Comparison of ENCODE assay signal across 20 cellular contexts in the genomic region with DNA sequence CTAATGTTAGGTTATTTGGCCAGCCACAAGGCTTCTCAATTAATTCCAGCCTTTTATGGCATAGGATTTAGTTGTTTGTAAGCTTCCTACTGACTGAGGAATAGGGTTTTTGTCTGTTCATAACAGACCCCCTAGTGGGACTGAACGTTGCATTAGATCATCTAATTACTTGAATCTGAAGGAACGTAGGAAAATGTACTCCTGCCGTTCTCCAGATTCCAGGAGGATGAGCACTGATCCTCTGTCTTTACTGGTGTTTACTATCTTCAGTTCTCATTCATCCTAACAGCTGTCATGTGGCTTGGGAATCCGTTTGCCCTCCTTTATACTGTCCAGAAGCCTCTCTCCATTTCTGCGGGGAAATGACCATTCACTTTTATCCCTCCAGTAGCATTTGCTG. TPM values are rescaled to one million over a fixed set of nuclear protein-coding genes. Genes with fewer than 3 reads are reported as not detected.
DNase-seq lines count a peak whose midpoint lies in the region; ATAC-seq, FAIRE-seq and TF ChIP-seq lines count a peak whose summit lies in the region.
"Had no signal": no experiment of that assay in that cellular context is flagged by ENCODE, and none has a peak within 500 bp of the region (broad histone marks: within the 10 kb centered on the region; RNA-seq: fewer than 3 reads in every experiment).

No MANE protein-coding gene starts in this region.

- H3K27me3 ChIP-seq in IMR-90 (ENCODE audit: control insufficient read depth, insufficient read depth, low read length) (no peaks in the 10 kb centered on the region), upper lobe of right lung (no peaks in the 10 kb centered on the region)
- H3K27me3 ChIP-seq: Peyer's patch had no signal

- peak; percentile 72 for DNase-seq in AG10803 (ENCODE audit: low read depth)
- peak; percentile 22 for DNase-seq in IMR-90
- DNase-seq in choroid plexus epithelial cell (ENCODE audit: low read depth): peak; percentile 71
- DNase-seq in nephron progenitor cell: no peak
- DNase-seq in stimulated activated naive CD4-positive, alpha-beta T cell treated with Interleukin-2 at 50 U/mL for 16 hours (lab: John Stamatoyannopoulos, UW): no peak
- no peak for DNase-seq in frontal cortex (ENCODE audit: low spot score in 2 of 2)
- DNase-seq in omental fat pad (ENCODE audit: low spot score): no peak
- DNase-seq in upper lobe of right lung: no peak
- DNase-seq: AML-193, Calu3, DMS79, Karpas-422, NCI-H187 treated with DMSO at 0.1 percent for 48 hours, NCI-H2171, NCI-H510A, NCI-H82, Peyer's patch, Right ventricle myocardium superior had no signal

- intact Hi-C loops in IMR-90 (cut with micrococcal nuclease) (no loop called here), upper lobe of right lung (cut with DNase I) (no loop called here)

- no peak overlapping the region for H3K23ac ChIP-seq in IMR-90 (ENCODE audit: low read depth, low read length)

- H3K56ac ChIP-seq in IMR-90 (ENCODE audit: extremely low read depth, insufficient read depth, low read length): no peak overlapping the region

- H3K4me2 ChIP-seq in IMR-90 (ENCODE audit: low read depth, low read length): no peak overlapping the region

- ATAC-seq in IMR-90 (ENCODE audit: low read depth) (peak; percentile 88), omental fat pad (ENCODE audit: low FRiP score) (no peak), upper lobe of right lung (no peak)

- no peak overlapping the region for H3K18ac ChIP-seq in IMR-90 (ENCODE audit: low read depth, low read length)

- H4K5ac ChIP-seq in IMR-90 (ENCODE audit: low read depth, low read length): no peak overlapping the region

- H3K4me1 ChIP-seq in IMR-90 (ENCODE audit: control insufficient read depth, insufficient read depth, low read length): no peaks in the 10 kb centered on the region
- H3K4me1 ChIP-seq in upper lobe of right lung: no peaks in the 10 kb centered on the region
- H3K4me1 ChIP-seq: Peyer's patch had no signal

- POLR2A ChIA-PET in IMR-90 (lab: Charles Lee; ENCODE audit: unreplicated experiment): no interaction called here

- H3K9me1 ChIP-seq in IMR-90 (ENCODE audit: insufficient read depth, low read length): no peaks in the 10 kb centered on the region; the same call in 1 of the 2 replicates

- H3K79me1 ChIP-seq in IMR-90 (ENCODE audit: low read depth in 1 of 2, low read length in 2 of 2): peaks cover 24 to 47% of the 10 kb centered on the region in 2 experiments

- H3K9ac ChIP-seq in IMR-90 (ENCODE audit: low read depth, low read length): no peak overlapping the region

- peaks cover 4% of the 10 kb centered on the region for H3K9me3 Mint-ChIP-seq in nephron progenitor cell

- H3K4me1 Mint-ChIP-seq in nephron progenitor cell: peaks cover 4% of the 10 kb centered on the region

- H3K4me3 ChIP-seq in AG10803 (ENCODE audit: low read length) (no peak overlapping the region), IMR-90 (ENCODE audit: insufficient read depth, low read depth, low read length) (no peak overlapping the region), choroid plexus epithelial cell (ENCODE audit: low read depth, low read length) (no peak overlapping the region), upper lobe of right lung (no peak overlapping the region)
- H3K4me3 ChIP-seq: Peyer's patch had no signal

- H2BK120ac ChIP-seq in IMR-90 (ENCODE audit: low read depth, low read length): no peak overlapping the region

- no peak overlapping the region for H3K14ac ChIP-seq in IMR-90 (replicated peaks; ENCODE audit: low read depth, low read length)

- H4K8ac ChIP-seq in IMR-90 (ENCODE audit: low read depth in 2 of 2, low read length in 2 of 2): no peak overlapping the region

- TF ChIP-seq CTCF in AG10803 (conservative IDR thresholded peaks at IDR 0.05; ENCODE audit: low read length) (no peak), IMR-90 (conservative IDR thresholded peaks at IDR 0.05; ENCODE audit: low read depth, low read length) (no peak), choroid plexus epithelial cell (conservative IDR thresholded peaks at IDR 0.05; ENCODE audit: low read depth, low read length) (no peak), nephron progenitor cell (IDR thresholded peaks at IDR 0.05) (no peak), omental fat pad (IDR thresholded peaks at IDR 0.05) (no peak), upper lobe of right lung (IDR thresholded peaks at IDR 0.05) (no peak)

- H3K4ac ChIP-seq in IMR-90 (ENCODE audit: low read depth, low read length): no peak overlapping the region

- H3K27ac Mint-ChIP-seq in nephron progenitor cell: peak overlapping the region; percentile 64

- WGBS in IMR-90 (ENCODE audit: extremely low coverage in 2 of 2, insufficient read length in 1 of 2), 2 experiments: 80% methylated on average over 1 of the region's 5 CpGs; no CpG with 5 or more reads in 1 of the 2 experiments

- no TSS peak for BruUV-seq in IMR-90 (replicated peaks; lab: Mats Ljungman, UMichigan)

- TF ChIP-seq POLR2A in IMR-90 (IDR thresholded peaks at IDR 0.05; ENCODE audit: low read depth, low read length): no peak

- H2BK20ac ChIP-seq in IMR-90 (ENCODE audit: low read depth, low read length): no peak overlapping the region

- CTCF ChIA-PET in IMR-90 (lab: Yijun Ruan, JAX): no interaction called here

- dilution Hi-C loops in IMR-90 (cut with HindIII; ENCODE audit: low sequenced_read_pairs, unreplicated experiment): no loop called here

- FAIRE-seq in frontal cortex (lab: Jason Lieb, UNC): no peak
- FAIRE-seq: A204.1, H1 had no signal

- no peaks in the 10 kb centered on the region for H3K27me3 Mint-ChIP-seq in nephron progenitor cell (ENCODE audit: low read depth, poor library complexity)

- no peak overlapping the region for H4K91ac ChIP-seq in IMR-90 (ENCODE audit: insufficient read depth, low read depth, low read length)

- H3K36me3 ChIP-seq in IMR-90 (ENCODE audit: control insufficient read depth, insufficient read depth, low read length) (peaks cover 8% of the 10 kb centered on the region), upper lobe of right lung (peaks cover 23% of the 10 kb centered on the region)

- in situ Hi-C loops in IMR-90 (cut with MboI; ENCODE audit: low sequenced_read_pairs): no loop called here

- no peak overlapping the region for H2AFZ ChIP-seq in IMR-90 (replicated peaks; ENCODE audit: low read length, poor library complexity)

- no peak overlapping the region for H2AK9ac ChIP-seq in IMR-90 (replicated peaks; ENCODE audit: low read depth, low read length, poor library complexity)

- H3K27ac ChIP-seq in IMR-90 (ENCODE audit: insufficient read depth, low read length) (no peak overlapping the region), upper lobe of right lung (no peak overlapping the region)
- H3K27ac ChIP-seq: Peyer's patch had no signal

- no peak overlapping the region for H2AK5ac ChIP-seq in IMR-90 (ENCODE audit: low read depth, low read length)

- peaks cover 77% of the 10 kb centered on the region for H3K36me3 Mint-ChIP-seq in nephron progenitor cell (ENCODE audit: low read depth)

- H2BK5ac ChIP-seq in IMR-90 (ENCODE audit: low read depth, low read length, poor library complexity, severe bottlenecking): no peak overlapping the region

- H4K20me1 ChIP-seq in IMR-90 (ENCODE audit: insufficient read depth, low read length): 0 out of 2 replicates have a peak, but pooled peaks cover 11% of the 10 kb centered on the region

- no peak overlapping the region for H3K4me3 Mint-ChIP-seq in nephron progenitor cell

- no peaks in the 10 kb centered on the region for H3K9me3 ChIP-seq in IMR-90 (ENCODE audit: control insufficient read depth, insufficient read depth, low read length)
- no peaks in the 10 kb centered on the region for H3K9me3 ChIP-seq in upper lobe of right lung
- H3K9me3 ChIP-seq: Peyer's patch had no signal

- no peak overlapping the region for H2BK15ac ChIP-seq in IMR-90 (ENCODE audit: low read depth, low read length)

- no peak for TF ChIP-seq RAD21 in IMR-90 (IDR thresholded peaks at IDR 0.05; ENCODE audit: low read length)

TF ChIP-seq in IMR-90, 13 proteins besides CTCF, POLR2A, EP300 and RAD21 (continues in another document):
- TF ChIP-seq FOS (IDR thresholded peaks at IDR 0.05; ENCODE audit: low read depth, low read length) (no peak), MAZ (IDR thresholded peaks at IDR 0.05; ENCODE audit: borderline replicate concordance, low read depth, low read length) (no peak), RCOR1 (IDR thresholded peaks at IDR 0.05; ENCODE audit: insufficient replicate concordance, low read length) (no peak), RFX5 (IDR thresholded peaks at IDR 0.05; ENCODE audit: low read depth, low read length) (no peak), SMC3 (IDR thresholded peaks at IDR 0.05; ENCODE audit: low read depth, low read length) (no peak), MXI1 (IDR thresholded peaks at IDR 0.05; ENCODE audit: borderline replicate concordance, low read depth, low read length) (no peak), NFE2L2 (IDR thresholded peaks at IDR 0.05; ENCODE audit: low read depth, low read length) (no peak), BHLHE40 (IDR thresholded peaks at IDR 0.05; ENCODE audit: low read depth, low read length) (no peak), CHD1 (IDR thresholded peaks at IDR 0.05; ENCODE audit: low read depth, low read length) (no peak), MAFK (IDR thresholded peaks at IDR 0.05; ENCODE audit: low read depth, low read length) (no peak)
- TF ChIP-seq, protein P1, sequence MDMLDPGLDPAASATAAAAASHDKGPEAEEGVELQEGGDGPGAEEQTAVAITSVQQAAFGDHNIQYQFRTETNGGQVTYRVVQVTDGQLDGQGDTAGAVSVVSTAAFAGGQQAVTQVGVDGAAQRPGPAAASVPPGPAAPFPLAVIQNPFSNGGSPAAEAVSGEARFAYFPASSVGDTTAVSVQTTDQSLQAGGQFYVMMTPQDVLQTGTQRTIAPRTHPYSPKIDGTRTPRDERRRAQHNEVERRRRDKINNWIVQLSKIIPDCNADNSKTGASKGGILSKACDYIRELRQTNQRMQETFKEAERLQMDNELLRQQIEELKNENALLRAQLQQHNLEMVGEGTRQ (IDR thresholded peaks at IDR 0.05; ENCODE audit: low read depth, low read length): no peak
- TF ChIP-seq, protein P2, sequence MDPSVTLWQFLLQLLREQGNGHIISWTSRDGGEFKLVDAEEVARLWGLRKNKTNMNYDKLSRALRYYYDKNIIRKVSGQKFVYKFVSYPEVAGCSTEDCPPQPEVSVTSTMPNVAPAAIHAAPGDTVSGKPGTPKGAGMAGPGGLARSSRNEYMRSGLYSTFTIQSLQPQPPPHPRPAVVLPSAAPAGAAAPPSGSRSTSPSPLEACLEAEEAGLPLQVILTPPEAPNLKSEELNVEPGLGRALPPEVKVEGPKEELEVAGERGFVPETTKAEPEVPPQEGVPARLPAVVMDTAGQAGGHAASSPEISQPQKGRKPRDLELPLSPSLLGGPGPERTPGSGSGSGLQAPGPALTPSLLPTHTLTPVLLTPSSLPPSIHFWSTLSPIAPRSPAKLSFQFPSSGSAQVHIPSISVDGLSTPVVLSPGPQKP (IDR thresholded peaks at IDR 0.05; ENCODE audit: borderline replicate concordance, low read depth, low read length): no peak

RNA-seq across cellular contexts. Expression of gene RAD54L2, which starts 52.7 kb away (rescaled TPM):
- total RNA-seq in IMR-90 (2012; rRNA removed): 22.2 and 24.2 TPM in 2 replicates
- polyA plus RNA-seq in IMR-90 (2012; rRNA removed): 6.8 and 6.9 TPM in 2 replicates
- polyA plus RNA-seq in IMR-90 (2012; cell fraction: cytosol; rRNA removed): 1.9 and 2.4 TPM in 2 replicates
- 12.7 and 19.6 TPM in 2 replicates for polyA plus RNA-seq in IMR-90 (2012; cell fraction: nucleus; rRNA removed; ENCODE audit: low replicate concordance)
- 23.2 TPM for total RNA-seq in frontal cortex
- 10 to 100 TPM; 17.6 to 37.6 (median 24.1) TPM for total RNA-seq in omental fat pad
- total RNA-seq in upper lobe of right lung: 27.9 TPM

Comparison
In these comparisons a context has a peak if more than half of its experiments do, and no peak if none do; other contexts are left out.
1. DNase-seq: peak in AG10803 (single experiment), IMR-90 (single experiment) and choroid plexus epithelial cell (single experiment); none in nephron progenitor cell (single experiment), stimulated activated naive CD4-positive, alpha-beta T cell treated with Interleukin-2 at 50 U/mL for 16 hours (single experiment), frontal cortex (0 of 2), omental fat pad (single experiment) and upper lobe of right lung (single experiment).